In the genomic region with DNA sequence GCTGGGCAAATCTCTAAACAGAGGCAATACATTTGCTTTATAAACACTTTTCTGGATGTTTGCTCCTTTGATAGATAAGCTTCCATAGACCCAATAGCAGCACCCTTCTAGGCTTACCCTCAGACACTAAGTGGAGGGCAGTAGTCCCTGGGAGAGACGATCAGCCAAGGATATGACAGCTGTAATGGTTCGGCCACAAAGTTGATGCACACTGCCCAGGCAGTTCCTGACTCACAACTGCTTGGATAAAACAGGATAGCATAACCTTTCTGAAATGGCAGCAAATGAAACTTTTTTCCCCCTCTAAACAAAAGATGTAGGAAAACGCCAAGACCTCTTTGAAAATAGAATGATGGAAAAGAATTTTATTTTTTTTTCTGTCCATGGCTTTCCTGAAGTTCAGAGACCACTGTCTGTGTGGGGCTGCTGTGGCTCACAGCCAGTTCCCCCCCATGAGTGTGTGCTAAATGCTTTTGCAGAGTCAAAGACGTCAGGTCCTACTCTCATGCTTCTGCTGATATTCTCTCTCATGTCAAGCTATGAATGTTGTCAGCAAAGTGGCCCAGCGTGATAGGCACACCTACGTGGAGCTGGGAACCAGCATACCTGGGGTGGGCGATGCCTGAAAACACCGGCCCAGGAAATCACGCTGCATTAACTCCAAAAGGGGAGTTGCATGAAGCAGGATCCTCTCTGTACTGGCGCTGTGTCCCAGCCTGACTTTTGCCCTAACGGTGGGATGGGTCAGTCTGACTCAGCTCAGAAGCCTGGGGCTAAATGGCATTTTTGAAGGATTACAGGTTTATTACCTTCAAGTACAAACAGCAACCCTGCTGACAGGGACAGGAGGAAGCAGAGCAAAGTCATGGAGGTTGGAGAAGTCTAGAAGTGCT, we compare ENCODE assay signal across 9 cellular contexts. TPM values are rescaled to one million over a fixed set of nuclear protein-coding genes. Genes with fewer than 3 reads are reported as not detected.
DNase-seq lines count a peak whose midpoint lies in the region; ATAC-seq, FAIRE-seq and TF ChIP-seq lines count a peak whose summit lies in the region.
"Had no signal": no experiment of that assay in that cellular context is flagged by ENCODE, and none has a peak within 500 bp of the region (broad histone marks: within the 10 kb centered on the region; RNA-seq: fewer than 3 reads in every experiment).

No MANE protein-coding gene starts in this region.

- H2BK12ac ChIP-seq in trophoblast cell (ENCODE audit: low read length): no peak overlapping the region

- no peak overlapping the region for H2BK5ac ChIP-seq in trophoblast cell (ENCODE audit: low read depth, low read length, poor library complexity)

- H3K9me3 ChIP-seq in esophagus squamous epithelium (no peaks in the 10 kb centered on the region), trophoblast cell (ENCODE audit: insufficient read depth, low read depth, low read length) (peaks cover 1% of the 10 kb centered on the region)

- peak overlapping the region; percentile 78 to 91 (median 86) for H3K27ac ChIP-seq in esophagus squamous epithelium
- H3K27ac ChIP-seq in trophoblast cell (ENCODE audit: low read depth, low read length): peak overlapping the region; percentile 55

- H4K91ac ChIP-seq in trophoblast cell (ENCODE audit: low read depth, low read length): no peak overlapping the region

- no peak for TF ChIP-seq CTCF in esophagus squamous epithelium (IDR thresholded peaks at IDR 0.05)

- H3K79me2 ChIP-seq in trophoblast cell (ENCODE audit: control insufficient read depth, insufficient read depth, low read length, poor library complexity): no peaks in the 10 kb centered on the region

- no peak overlapping the region for H4K12ac ChIP-seq in trophoblast cell (ENCODE audit: low read depth, low read length)

- H3K4ac ChIP-seq in trophoblast cell (ENCODE audit: low read depth, low read length): no peak overlapping the region

- H2BK120ac ChIP-seq in trophoblast cell (ENCODE audit: insufficient read depth, low read length, poor library complexity): no peak overlapping the region

- peaks cover 2% of the 10 kb centered on the region for H3K79me1 ChIP-seq in trophoblast cell (ENCODE audit: low read length)

- no peak overlapping the region for H3K14ac ChIP-seq in trophoblast cell (ENCODE audit: low read length)

- 28 to 41% methylated on average over 3 to 8 of the region's 11 CpGs for WGBS in esophagus squamous epithelium, 2 donors
- no CpG with 5 or more reads among the region's 11 CpGs for WGBS in trophoblast cell (ENCODE audit: extremely low coverage, insufficient coverage, insufficient read length)

- no peak overlapping the region for H2AK5ac ChIP-seq in trophoblast cell (ENCODE audit: low read length)

- DNase-seq in GM03348 (ENCODE audit: low spot score): peak; percentile 42
- peak; percentile 93 for DNase-seq in RCC 7860 (ENCODE audit: low spot score)
- DNase-seq in esophagus squamous epithelium (lab: John Stamatoyannopoulos, UW): no peak
- peak; percentile 94 to 99 for DNase-seq in trophoblast cell
- DNase-seq in GM19240 (ENCODE audit: insufficient read length, low spot score): no peak
- no peak for DNase-seq in C1 segment of cervical spinal cord (lab: John Stamatoyannopoulos, UW)
- DNase-seq: NCI-H345 had no signal

- H3K4me3 ChIP-seq in esophagus squamous epithelium (peak overlapping the region in 1 of 4 donors; percentile 8), trophoblast cell (ENCODE audit: low read depth, low read length) (no peak overlapping the region)

- FAIRE-seq in RCC 7860 (lab: Jason Lieb, UNC): peak; percentile 88

- H3K36me3 ChIP-seq in esophagus squamous epithelium: peaks cover 0 to 35% (median 0%) of the 10 kb centered on the region in 3 donors
- H3K36me3 ChIP-seq in trophoblast cell (ENCODE audit: control insufficient read depth in 1 of 2, insufficient read depth in 2 of 2, low read length in 2 of 2): no peaks in the 10 kb centered on the region

- intact Hi-C loops in esophagus squamous epithelium (cut with DNase I): no loop called here

- no peak overlapping the region for H2AFZ ChIP-seq in trophoblast cell (ENCODE audit: insufficient read depth, low read length, poor library complexity)

- H3K4me2 ChIP-seq in trophoblast cell (ENCODE audit: low read length): peak overlapping the region; percentile 60

- no peak overlapping the region for H4K8ac ChIP-seq in trophoblast cell (ENCODE audit: low read depth, low read length)

- H3K4me1 ChIP-seq in esophagus squamous epithelium (peaks cover 0 to 83% (median 24%) of the 10 kb centered on the region in 3 donors), trophoblast cell (ENCODE audit: control insufficient read depth in 1 of 2, insufficient read depth in 2 of 2, low read length in 2 of 2) (peaks cover 11 to 13% of the 10 kb centered on the region in 2 experiments)

- ATAC-seq in HG02678 (IDR thresholded peaks at IDR 0.05; ENCODE audit: unreplicated experiment) (no peak), HG02970 (IDR thresholded peaks at IDR 0.05; ENCODE audit: low FRiP score, unreplicated experiment) (no peak)

- H3K23ac ChIP-seq in trophoblast cell (ENCODE audit: low read length): no peak overlapping the region

- no peak for TF ChIP-seq POLR2A in esophagus squamous epithelium (IDR thresholded peaks at IDR 0.05)

- no peak overlapping the region for H3K9ac ChIP-seq in trophoblast cell (ENCODE audit: low read length)

- H3K27me3 ChIP-seq in esophagus squamous epithelium: no peaks in the 10 kb centered on the region
- H3K27me3 ChIP-seq in trophoblast cell (ENCODE audit: insufficient read depth, low read length): no peaks in the 10 kb centered on the region

- no peak overlapping the region for H3K18ac ChIP-seq in trophoblast cell (ENCODE audit: low read length)

RNA-seq across cellular contexts. Expression of gene MRPS10, which starts 8.8 kb away (rescaled TPM):
- 10 to 100 TPM; 40.3 to 70.3 (median 46.2) TPM for total RNA-seq in esophagus squamous epithelium
- 21.6 and 21.9 TPM in 2 replicates for polyA plus RNA-seq in trophoblast cell (2013)

RNA-seq across cellular contexts. Expression of gene GUCA1B, which starts 31.7 kb away (rescaled TPM):
- 1 to 10 TPM in 1 of 4 donors, under 1 TPM in 3; 0.22 to 2.8 (median 0.61) TPM for total RNA-seq in esophagus squamous epithelium
- polyA plus RNA-seq in trophoblast cell (2013): 0.32 and 0.42 TPM in 2 replicates

RNA-seq across cellular contexts. Expression of gene GUCA1A, which starts 53.3 kb away (rescaled TPM):
- total RNA-seq in esophagus squamous epithelium: not detected
- 1.2 and 1.7 TPM in 2 replicates for polyA plus RNA-seq in trophoblast cell (2013)

Comparison
In these comparisons a context has a peak if more than half of its experiments do, and no peak if none do; other contexts are left out.
1. DNase-seq: peak in GM03348 (single experiment), RCC 7860 (single experiment) and trophoblast cell (2 of 2); none in esophagus squamous epithelium (single experiment), GM19240 (single experiment) and C1 segment of cervical spinal cord (0 of 14).